In the genomic region with DNA sequence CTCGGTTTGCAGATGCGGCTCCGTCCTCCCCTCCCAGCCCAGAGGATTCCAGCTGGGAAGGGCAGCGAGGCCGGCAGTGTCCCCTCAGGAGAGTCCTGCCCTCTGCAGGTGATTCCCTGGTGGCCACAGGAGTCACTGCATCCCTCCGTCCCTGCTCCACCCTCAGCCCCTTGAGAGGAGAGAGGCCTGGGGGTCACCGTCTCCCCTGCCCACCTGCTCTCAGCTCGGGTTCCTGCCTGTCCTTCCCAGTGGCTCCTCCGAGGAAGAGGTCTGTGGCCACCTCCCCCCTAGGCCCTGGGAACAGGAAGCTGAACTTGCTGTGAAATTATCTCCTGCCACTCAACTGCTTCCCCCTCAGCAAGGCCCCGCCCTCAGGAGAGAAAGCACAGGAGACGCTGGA, we compare ENCODE assay signal across 12 cellular contexts. TPM values are rescaled to one million over a fixed set of nuclear protein-coding genes. Genes with fewer than 3 reads are reported as not detected.
DNase-seq lines count a peak whose midpoint lies in the region; ATAC-seq, FAIRE-seq and TF ChIP-seq lines count a peak whose summit lies in the region.
"Had no signal": no experiment of that assay in that cellular context is flagged by ENCODE, and none has a peak within 500 bp of the region (broad histone marks: within the 10 kb centered on the region; RNA-seq: fewer than 3 reads in every experiment).

No MANE protein-coding gene starts in this region.

- H3K27ac ChIP-seq in K562 (ENCODE audit: extremely low read depth, low read depth, low read length): no peak overlapping the region
- H3K27ac ChIP-seq: neutrophil had no signal

- no peak overlapping the region for H3K4me3 Mint-ChIP-seq in nephron progenitor cell
- H3K4me3 Mint-ChIP-seq in activated CD4-positive, alpha-beta memory T cell treated with anti-CD3 and anti-CD28 coated beads, Interleukin-2, amount 10 ng/mL, durations not matched to agents 7 days and 5 days: no peak overlapping the region

- no peak overlapping the region for H3K4me3 ChIP-seq in K562

- H3K4me1 Mint-ChIP-seq in nephron progenitor cell: peaks cover 51% of the 10 kb centered on the region
- no peaks in the 10 kb centered on the region for H3K4me1 Mint-ChIP-seq in activated CD4-positive, alpha-beta memory T cell treated with anti-CD3 and anti-CD28 coated beads, Interleukin-2, amount 10 ng/mL, durations not matched to agents 7 days and 5 days

- no peak for TF ChIP-seq POLR2A in K562 (conservative IDR thresholded peaks at IDR 0.05)

- H3K36me3 ChIP-seq in K562 (ENCODE audit: control insufficient read depth, insufficient read depth, low read length): no peaks in the 10 kb centered on the region
- H3K36me3 ChIP-seq: neutrophil had no signal

- H3K9ac ChIP-seq in K562 (ENCODE audit: insufficient read depth in 1 of 2, low read depth in 2 of 2, low read length in 2 of 2): no peak overlapping the region

- ATAC-seq in K562 (peak; percentile 65), left colon (no peak), GM19467 (IDR thresholded peaks at IDR 0.05; ENCODE audit: unreplicated experiment) (no peak)

- no peak for FAIRE-seq in K562 (lab: Jason Lieb, UNC)

- CTCF ChIA-PET in K562 (lab: Yijun Ruan, JAX; ENCODE audit: low intra/inter-chr PET ratio): no interaction called here
- CTCF ChIA-PET in activated CD4-positive, alpha-beta memory T cell treated with anti-CD3 and anti-CD28 coated beads, Interleukin-2, amount 10 ng/mL, durations not matched to agents 7 days and 5 days (lab: Charles Lee): no interaction called here

- WGBS in K562 (ENCODE audit: insufficient coverage, low coverage, missing lambda C conversion rate): 12% methylated on average over 7 of the region's 11 CpGs

- H3K79me2 ChIP-seq in K562 (ENCODE audit: control insufficient read depth, insufficient read depth, low read length): no peaks in the 10 kb centered on the region

- peaks cover 8% of the 10 kb centered on the region for H4K20me1 ChIP-seq in K562 (replicated peaks; ENCODE audit: control insufficient read depth, insufficient read depth, low read length)

- no peak overlapping the region for H2AFZ ChIP-seq in K562 (ENCODE audit: low read depth, low read length)

- intact Hi-C loops in K562 (cut with micrococcal nuclease): no loop called here
- intact Hi-C loops in left colon (cut with DNase I, micrococcal nuclease): no loop called here
- intact Hi-C loops in cardiac septum (cut with DNase I): no loop called here

- H3K36me3 Mint-ChIP-seq in nephron progenitor cell (ENCODE audit: low read depth): no peaks in the 10 kb centered on the region
- H3K36me3 Mint-ChIP-seq in activated CD4-positive, alpha-beta memory T cell treated with anti-CD3 and anti-CD28 coated beads, Interleukin-2, amount 10 ng/mL, durations not matched to agents 7 days and 5 days (ENCODE audit: low read depth): no peaks in the 10 kb centered on the region

- no peak for TF ChIP-seq EP300 in K562 (IDR thresholded peaks at IDR 0.05; ENCODE audit: low read length)

- peaks cover 33% of the 10 kb centered on the region for H3K27me3 Mint-ChIP-seq in nephron progenitor cell (ENCODE audit: low read depth, poor library complexity)
- peaks cover 2% of the 10 kb centered on the region for H3K27me3 Mint-ChIP-seq in activated CD4-positive, alpha-beta memory T cell treated with anti-CD3 and anti-CD28 coated beads, Interleukin-2, amount 10 ng/mL, durations not matched to agents 7 days and 5 days

- POLR2A ChIA-PET in K562 (lab: Yijun Ruan, JAX): no interaction called here
- POLR2A ChIA-PET in activated CD4-positive, alpha-beta memory T cell treated with anti-CD3 and anti-CD28 coated beads, Interleukin-2, amount 10 ng/mL, durations not matched to agents 7 days and 5 days (lab: Charles Lee): no interaction called here

- H3K9me3 ChIP-seq in K562 (replicated peaks; ENCODE audit: control insufficient read depth, insufficient read depth, low read depth, low read length): peaks cover 6% of the 10 kb centered on the region
- H3K9me3 ChIP-seq: neutrophil had no signal

- DNase-seq in DMS153 (lab: John Stamatoyannopoulos, UW) (peak; percentile 51), K562 (ENCODE audit: extremely low read depth in 1 of 4, low spot score in 3 of 4) (no peak), nephron progenitor cell (peak; percentile 61), left colon (no peak), cardiac septum (ENCODE audit: low spot score) (no peak)
- no peak for DNase-seq in activated CD4-positive, alpha-beta memory T cell treated with anti-CD3 and anti-CD28 coated beads, Interleukin-2, amount 10 ng/mL, durations not matched to agents 7 days and 5 days
- DNase-seq: activated effector memory CD4-positive, alpha-beta T cell treated with anti-CD3 and anti-CD28 coated beads, Interleukin-2, amount 50 U/mL, for 16 hours; effector CD4-positive, alpha-beta T cell; NCI-H526 treated with DMSO at 0.1 percent for 48 hours had no signal

- H3K9me3 Mint-ChIP-seq in nephron progenitor cell: no peaks in the 10 kb centered on the region
- H3K9me3 Mint-ChIP-seq in activated CD4-positive, alpha-beta memory T cell treated with anti-CD3 and anti-CD28 coated beads, Interleukin-2, amount 10 ng/mL, durations not matched to agents 7 days and 5 days: peaks cover 7% of the 10 kb centered on the region

- H3K4me2 ChIP-seq in K562 (ENCODE audit: insufficient read depth, low read length): no peak overlapping the region

- no peak overlapping the region for H3K27ac Mint-ChIP-seq in nephron progenitor cell
- no peak overlapping the region for H3K27ac Mint-ChIP-seq in activated CD4-positive, alpha-beta memory T cell treated with anti-CD3 and anti-CD28 coated beads, Interleukin-2, amount 10 ng/mL, durations not matched to agents 7 days and 5 days

- peak; percentile 42 for TF ChIP-seq CTCF in LNCAP (IDR thresholded peaks at IDR 0.05)
- peak; percentile 35 to 87 (median 43) for TF ChIP-seq CTCF in K562 (IDR thresholded peaks at IDR 0.05 in 2 of 3, conservative IDR thresholded peaks at IDR 0.05 in 1 of 3; ENCODE audit: insufficient read depth in 2 of 3, low read depth in 1 of 3, low read length in 3 of 3)
- peak; percentile 54 for TF ChIP-seq CTCF in nephron progenitor cell (IDR thresholded peaks at IDR 0.05)

- no TSS peak for BruUV-seq in K562 (replicated peaks; lab: Mats Ljungman, UMichigan)

- no peaks in the 10 kb centered on the region for H3K9me1 ChIP-seq in K562 (ENCODE audit: control insufficient read depth, insufficient read depth, low read length)

- no peak for TF ChIP-seq RAD21 in K562 (CRISPR knock-in tag; conservative IDR thresholded peaks at IDR 0.05 in 1 of 2, IDR thresholded peaks at IDR 0.05 in 1 of 2)

- peaks cover 0 to 13% of the 10 kb centered on the region in 2 experiments; a peak in 1 of 5 replicates for H3K4me1 ChIP-seq in K562 (replicated peaks in 1 of 2; ENCODE audit: control insufficient read depth in 2 of 2, insufficient read depth in 2 of 2, low read length in 2 of 2)

- peaks cover 48 to 91% of the 10 kb centered on the region in 2 experiments; a peak in 4 of 5 replicates for H3K27me3 ChIP-seq in K562 (ENCODE audit: control insufficient read depth in 2 of 2, insufficient read depth in 2 of 2, low read length in 2 of 2)

- in situ Hi-C loops in K562 (cut with MboI): no loop called here

TF ChIP-seq in K562, 482 proteins besides CTCF, POLR2A, EP300 and RAD21 (continues in another document):
- TF ChIP-seq TSC22D4 (tag; IDR thresholded peaks at IDR 0.05) (no peak), POLR2AphosphoS5 (IDR thresholded peaks at IDR 0.05; ENCODE audit: control insufficient read depth, insufficient read depth, low read depth, low read length) (no peak), MLX (CRISPR knock-in tag; conservative IDR thresholded peaks at IDR 0.05) (no peak)
- TF ChIP-seq, protein P1, sequence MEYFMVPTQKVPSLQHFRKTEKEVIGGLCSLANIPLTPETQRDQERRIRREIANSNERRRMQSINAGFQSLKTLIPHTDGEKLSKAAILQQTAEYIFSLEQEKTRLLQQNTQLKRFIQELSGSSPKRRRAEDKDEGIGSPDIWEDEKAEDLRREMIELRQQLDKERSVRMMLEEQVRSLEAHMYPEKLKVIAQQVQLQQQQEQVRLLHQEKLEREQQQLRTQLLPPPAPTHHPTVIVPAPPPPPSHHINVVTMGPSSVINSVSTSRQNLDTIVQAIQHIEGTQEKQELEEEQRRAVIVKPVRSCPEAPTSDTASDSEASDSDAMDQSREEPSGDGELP (CRISPR knock-in tag; IDR thresholded peaks at IDR 0.05; ENCODE audit: borderline replicate concordance): 0 out of 2 replicates have a peak, but pooled peaks have one; percentile 19

RNA-seq across cellular contexts. Expression of gene GALNT9, which starts 12.9 kb away (rescaled TPM):
- not detected in 2 replicates for total RNA-seq in K562 (2011; cell fraction: chromatin; rRNA removed; ENCODE audit: low replicate concordance)
- total RNA-seq in K562 (2011; cell fraction: nucleolus; rRNA removed): not detected in 2 replicates
- not detected in 2 replicates for total RNA-seq in K562 (2011; cell fraction: nucleoplasm; rRNA removed)
- total RNA-seq in K562 (2014; rRNA removed): not detected in 2 replicates
- not detected in 2 replicates for total RNA-seq in K562 (2014; rRNA removed; fragmentation: Illumina TruSeq; extraction: Trizol)
- not detected in 2 replicates for total RNA-seq in K562 (2015; rRNA removed; fragmentation: Illumina TruSeq; extraction: Trizol)
- total RNA-seq in K562 (2021): not detected in 2 replicates
- polyA plus RNA-seq in K562 (2011; rRNA removed): not detected in 2 replicates
- not detected in 2 replicates for polyA plus RNA-seq in K562 (2011; cell fraction: cytosol; rRNA removed)
- polyA plus RNA-seq in K562 (2011; cell fraction: nucleus; rRNA removed): not detected in 2 replicates
- polyA plus RNA-seq in K562 (2012): 0.21 TPM in 1 of 2 replicates, not detected in the other
- not detected in 2 replicates for polyA plus RNA-seq in K562 (2014; fragmentation: Illumina TruSeq; extraction: Trizol)
- not detected for polyA plus RNA-seq in K562 (2014; fragmentation: Nextera tagmentation; extraction: Ambion mirVana)
- not detected in 2 replicates for polyA plus RNA-seq in K562 (2014; rRNA removed)
- not detected in 2 replicates for polyA minus RNA-seq in K562 (2011; rRNA and poly(A)+ RNA removed)
- polyA minus RNA-seq in K562 (2011; cell fraction: cytosol; rRNA and poly(A)+ RNA removed): not detected in 2 replicates
- polyA minus RNA-seq in K562 (2011; cell fraction: nucleus; rRNA and poly(A)+ RNA removed): not detected in 2 replicates
- not detected for total RNA-seq in activated CD4-positive, alpha-beta memory T cell treated with anti-CD3 and anti-CD28 coated beads, Interleukin-2, amount 10 ng/mL, durations not matched to agents 7 days and 5 days
- under 1 TPM in 1 of 2 donors, not detected in 1; 0.39 TPM for total RNA-seq in left colon
- not detected for total RNA-seq in cardiac septum

Comparison
In these comparisons a context has a peak if more than half of its experiments do, and no peak if none do; other contexts are left out.
1. DNase-seq: peak in DMS153 (single experiment) and nephron progenitor cell (single experiment); none in K562 (0 of 4), activated CD4-positive, alpha-beta memory T cell treated with anti-CD3 and anti-CD28 coated beads, Interleukin-2, amount 10 ng/mL, durations not matched to agents 7 days and 5 days (single experiment), left colon (0 of 2) and cardiac septum (single experiment).
2. Peak in every context shown above with its lines, with median percentiles within 50 percentile points of each other: CTCF ChIP-seq.